ENCODE assay signal across 19 cellular contexts in the genomic region with DNA sequence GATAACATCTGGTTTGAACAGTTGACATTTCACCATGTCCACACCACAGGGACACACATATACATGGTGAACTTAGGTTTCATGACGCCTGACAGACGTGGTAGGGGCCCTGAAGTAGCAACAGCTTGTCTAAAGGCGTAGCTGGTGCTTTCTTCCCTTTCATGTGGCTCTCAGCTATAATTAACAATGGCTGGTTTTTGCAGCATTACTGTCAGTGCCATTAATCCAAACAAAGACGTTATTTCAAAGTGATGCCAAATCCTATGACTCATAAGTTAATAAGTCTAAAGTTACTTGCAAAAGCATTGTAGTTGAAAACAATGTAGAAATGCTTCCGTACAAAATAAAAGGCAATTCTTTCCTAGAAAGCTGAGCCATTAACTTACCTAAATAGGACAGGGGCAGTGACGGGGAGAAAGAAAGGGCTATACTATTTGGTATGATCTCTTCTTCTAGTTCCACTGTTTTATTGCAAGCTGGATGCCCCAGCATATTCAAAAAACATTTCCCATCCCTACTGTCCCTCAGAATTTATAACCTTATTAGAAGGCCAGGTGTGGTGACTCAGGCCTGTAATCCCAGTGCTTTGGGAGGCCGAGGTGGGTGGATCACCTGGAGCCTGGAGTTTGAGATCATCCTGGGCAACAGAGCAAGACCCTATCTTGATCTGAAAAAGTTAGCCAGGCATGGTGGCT.
DNase-seq lines count a peak whose midpoint lies in the region; TF ChIP-seq lines count a peak whose summit lies in the region.
"Had no signal": no experiment of that assay in that cellular context is flagged by ENCODE, and none has a peak within 500 bp of the region (broad histone marks: within the 10 kb centered on the region; RNA-seq: fewer than 3 reads in every experiment).

No MANE protein-coding gene starts in this region.

- BruUV-seq in Calu3 (replicated peaks; lab: Mats Ljungman, UMichigan) = no TSS peak

- TF ChIP-seq RAD21 in Ishikawa (IDR thresholded peaks at IDR 0.05; ENCODE audit: low read depth) = no peak

- no peaks in the 10 kb centered on the region for H3K36me3 Mint-ChIP-seq in Calu3 (ENCODE audit: insufficient read depth, unreplicated experiment)
- H3K36me3 Mint-ChIP-seq: IgD-negative memory B cell; stimulated activated naive B cell treated with anti-CD40 and anti-IgM and Interleukin-4, amounts not matched to agents 10 μg/mL and 1 μg/mL and 100 μg/mL, for 72 hours had no signal

- intact Hi-C loops in Calu3 (cut with micrococcal nuclease; ENCODE audit: unreplicated experiment) (loop anchor here (5.0 kb wide), 1 partner anchor 91 kb away; no protein-coding TSS in a partner anchor), lower leg skin (cut with DNase I; ENCODE audit: low total_unique reads) (no loop called here)

- no peaks in the 10 kb centered on the region for H3K4me1 ChIP-seq in right atrium auricular region
- H3K4me1 ChIP-seq: right lobe of liver had no signal

- H3K9me3 ChIP-seq in right atrium auricular region = peaks cover 0 to 4% of the 10 kb centered on the region in 2 donors
- H3K9me3 ChIP-seq: adrenal gland had no signal

- peak; percentile 77; the same call in 1 of the 2 replicates for TF ChIP-seq EP300 in Ishikawa (IDR thresholded peaks at IDR 0.05; ENCODE audit: borderline replicate concordance)

- TF ChIP-seq POLR2A in lower leg skin (IDR thresholded peaks at IDR 0.05) = no peak

- H3K27ac Mint-ChIP-seq in Calu3 (ENCODE audit: unreplicated experiment) = no peak overlapping the region
- H3K27ac Mint-ChIP-seq: CD4-positive, alpha-beta T cell; IgD-negative memory B cell; naive thymus-derived CD4-positive, alpha-beta T cell; stimulated activated naive B cell treated with anti-CD40 and anti-IgM and Interleukin-4, amounts not matched to agents 10 μg/mL and 1 μg/mL and 100 μg/mL, for 72 hours; T-helper 1 cell treated with Interleukin-12 subunit alpha and Interleukin-12 subunit beta and Interleukin-4 antibody, amounts not matched to agents 30 μg/mL and 1 μg/mL, for 36 hours had no signal

- TF ChIP-seq CTCF in Calu3 (IDR thresholded peaks at IDR 0.05; ENCODE audit: unreplicated experiment) (no peak), lower leg skin (IDR thresholded peaks at IDR 0.05) (no peak), right atrium auricular region (IDR thresholded peaks at IDR 0.05) (no peak)

- no peaks in the 10 kb centered on the region for H3K36me3 ChIP-seq in right atrium auricular region
- H3K36me3 ChIP-seq: adrenal gland, right lobe of liver had no signal

- peaks cover 19% of the 10 kb centered on the region for H3K4me1 Mint-ChIP-seq in Calu3 (ENCODE audit: low read depth, unreplicated experiment)
- H3K4me1 Mint-ChIP-seq: IgD-negative memory B cell; naive thymus-derived CD4-positive, alpha-beta T cell; stimulated activated naive B cell treated with anti-CD40 and anti-IgM and Interleukin-4, amounts not matched to agents 10 μg/mL and 1 μg/mL and 100 μg/mL, for 72 hours had no signal

- CTCF ChIA-PET in Calu3 (lab: Charles Lee) = interaction anchor here (0.9 kb wide), 2 partner anchors 14 to 226 kb away, joined by 3 to 4 read pairs; no protein-coding TSS in a partner anchor

- H3K4me3 Mint-ChIP-seq in Calu3 (ENCODE audit: low read depth, unreplicated experiment) = no peak overlapping the region
- H3K4me3 Mint-ChIP-seq: CD4-positive, alpha-beta T cell; IgD-negative memory B cell; naive thymus-derived CD4-positive, alpha-beta T cell; stimulated activated naive B cell treated with anti-CD40 and anti-IgM and Interleukin-4, amounts not matched to agents 10 μg/mL and 1 μg/mL and 100 μg/mL, for 72 hours; T-helper 1 cell treated with Interleukin-12 subunit alpha and Interleukin-12 subunit beta and Interleukin-4 antibody, amounts not matched to agents 30 μg/mL and 1 μg/mL, for 36 hours had no signal

- no peaks in the 10 kb centered on the region for H3K27me3 ChIP-seq in right atrium auricular region
- H3K27me3 ChIP-seq: adrenal gland, right lobe of liver had no signal

- H3K4me3 ChIP-seq in lower leg skin (ENCODE audit: low read depth, poor library complexity, severe bottlenecking) = no peak overlapping the region
- no peak overlapping the region for H3K4me3 ChIP-seq in right atrium auricular region
- H3K4me3 ChIP-seq: adrenal gland, right lobe of liver had no signal

- no peaks in the 10 kb centered on the region for H3K27me3 Mint-ChIP-seq in Calu3 (ENCODE audit: unreplicated experiment)
- H3K27me3 Mint-ChIP-seq: CD4-positive, alpha-beta T cell; IgD-negative memory B cell had no signal

- DNase-seq in Calu3 = peak; percentile 44
- DNase-seq in epidermal melanocyte (ENCODE audit: insufficient read length, low spot score) = peak; percentile 17
- DNase-seq in myocyte (ENCODE audit: low read depth) = peak; percentile 13
- no peak for DNase-seq in DMS 273 (lab: John Stamatoyannopoulos, UW; ENCODE audit: unreplicated experiment)
- DNase-seq in C1 segment of cervical spinal cord (lab: John Stamatoyannopoulos, UW) = no peak
- no peak for DNase-seq in lower leg skin (ENCODE audit: low spot score in 2 of 2)
- DNase-seq in right atrium auricular region (ENCODE audit: low spot score) = no peak
- DNase-seq: activated CD4-positive, alpha-beta T cell treated with anti-CD3 and anti-CD28 coated beads for 1 hour; adrenal gland; CD4-positive, alpha-beta T cell; left cardiac atrium; NCI-H1694; NCI-H510A; right lobe of liver; stimulated activated naive B cell treated with anti-CD40 and anti-IgM and Interleukin-4, amounts not matched to agents 10 μg/mL and 1 μg/mL and 100 μg/mL, for 72 hours had no signal

- peaks cover 5% of the 10 kb centered on the region for H3K9me3 Mint-ChIP-seq in Calu3 (ENCODE audit: low read depth, unreplicated experiment)
- H3K9me3 Mint-ChIP-seq: T-helper 1 cell treated with Interleukin-12 subunit alpha and Interleukin-12 subunit beta and Interleukin-4 antibody, amounts not matched to agents 30 μg/mL and 1 μg/mL, for 36 hours had no signal

- 33 to 45% methylated on average over 7 of the region's 7 CpGs for WGBS in lower leg skin, 2 donors

- no peak overlapping the region for H3K27ac ChIP-seq in right atrium auricular region
- H3K27ac ChIP-seq: adrenal gland, right lobe of liver had no signal

TF ChIP-seq in Ishikawa, 13 proteins besides CTCF, POLR2A, EP300 and RAD21:
- TF ChIP-seq CREB1 (IDR thresholded peaks at IDR 0.05; ENCODE audit: low read depth) (no peak), TEAD4 (IDR thresholded peaks at IDR 0.05) (peak; percentile 36; the same call in 1 of the 2 replicates), NFIC (IDR thresholded peaks at IDR 0.05) (peak; percentile 87), ZBTB7A (IDR thresholded peaks at IDR 0.05; ENCODE audit: low read depth) (no peak), TCF12 (IDR thresholded peaks at IDR 0.05; ENCODE audit: low read depth) (peak; percentile 64; the same call in 1 of the 2 replicates), EGR1 (IDR thresholded peaks at IDR 0.05) (no peak), TAF1 (IDR thresholded peaks at IDR 0.05; ENCODE audit: low read depth) (no peak), CEBPB (IDR thresholded peaks at IDR 0.05) (peak; percentile 22; the same call in 1 of the 2 replicates), FOXM1 (IDR thresholded peaks at IDR 0.05; ENCODE audit: borderline replicate concordance, low read depth) (peak; percentile 66; the same call in 1 of the 2 replicates), YY1 (IDR thresholded peaks at IDR 0.05; ENCODE audit: low read depth) (no peak)
- TF ChIP-seq, protein P1, sequence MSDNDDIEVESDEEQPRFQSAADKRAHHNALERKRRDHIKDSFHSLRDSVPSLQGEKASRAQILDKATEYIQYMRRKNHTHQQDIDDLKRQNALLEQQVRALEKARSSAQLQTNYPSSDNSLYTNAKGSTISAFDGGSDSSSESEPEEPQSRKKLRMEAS (IDR thresholded peaks at IDR 0.05) = no peak; the same call in 1 of the 2 replicates
- TF ChIP-seq, protein P2, sequence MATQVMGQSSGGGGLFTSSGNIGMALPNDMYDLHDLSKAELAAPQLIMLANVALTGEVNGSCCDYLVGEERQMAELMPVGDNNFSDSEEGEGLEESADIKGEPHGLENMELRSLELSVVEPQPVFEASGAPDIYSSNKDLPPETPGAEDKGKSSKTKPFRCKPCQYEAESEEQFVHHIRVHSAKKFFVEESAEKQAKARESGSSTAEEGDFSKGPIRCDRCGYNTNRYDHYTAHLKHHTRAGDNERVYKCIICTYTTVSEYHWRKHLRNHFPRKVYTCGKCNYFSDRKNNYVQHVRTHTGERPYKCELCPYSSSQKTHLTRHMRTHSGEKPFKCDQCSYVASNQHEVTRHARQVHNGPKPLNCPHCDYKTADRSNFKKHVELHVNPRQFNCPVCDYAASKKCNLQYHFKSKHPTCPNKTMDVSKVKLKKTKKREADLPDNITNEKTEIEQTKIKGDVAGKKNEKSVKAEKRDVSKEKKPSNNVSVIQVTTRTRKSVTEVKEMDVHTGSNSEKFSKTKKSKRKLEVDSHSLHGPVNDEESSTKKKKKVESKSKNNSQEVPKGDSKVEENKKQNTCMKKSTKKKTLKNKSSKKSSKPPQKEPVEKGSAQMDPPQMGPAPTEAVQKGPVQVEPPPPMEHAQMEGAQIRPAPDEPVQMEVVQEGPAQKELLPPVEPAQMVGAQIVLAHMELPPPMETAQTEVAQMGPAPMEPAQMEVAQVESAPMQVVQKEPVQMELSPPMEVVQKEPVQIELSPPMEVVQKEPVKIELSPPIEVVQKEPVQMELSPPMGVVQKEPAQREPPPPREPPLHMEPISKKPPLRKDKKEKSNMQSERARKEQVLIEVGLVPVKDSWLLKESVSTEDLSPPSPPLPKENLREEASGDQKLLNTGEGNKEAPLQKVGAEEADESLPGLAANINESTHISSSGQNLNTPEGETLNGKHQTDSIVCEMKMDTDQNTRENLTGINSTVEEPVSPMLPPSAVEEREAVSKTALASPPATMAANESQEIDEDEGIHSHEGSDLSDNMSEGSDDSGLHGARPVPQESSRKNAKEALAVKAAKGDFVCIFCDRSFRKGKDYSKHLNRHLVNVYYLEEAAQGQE (IDR thresholded peaks at IDR 0.05; ENCODE audit: low read depth) = no peak
- TF ChIP-seq, protein P3, sequence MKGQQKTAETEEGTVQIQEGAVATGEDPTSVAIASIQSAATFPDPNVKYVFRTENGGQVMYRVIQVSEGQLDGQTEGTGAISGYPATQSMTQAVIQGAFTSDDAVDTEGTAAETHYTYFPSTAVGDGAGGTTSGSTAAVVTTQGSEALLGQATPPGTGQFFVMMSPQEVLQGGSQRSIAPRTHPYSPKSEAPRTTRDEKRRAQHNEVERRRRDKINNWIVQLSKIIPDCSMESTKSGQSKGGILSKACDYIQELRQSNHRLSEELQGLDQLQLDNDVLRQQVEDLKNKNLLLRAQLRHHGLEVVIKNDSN (IDR thresholded peaks at IDR 0.05) = no peak

Comparison
In these comparisons a context has a peak if more than half of its experiments do, and no peak if none do; other contexts are left out.
1. DNase-seq: peak in Calu3 (single experiment), epidermal melanocyte (single experiment) and myocyte (single experiment); none in DMS 273 (single experiment), C1 segment of cervical spinal cord (0 of 14), lower leg skin (0 of 2) and right atrium auricular region (single experiment).